22 cellular contexts compared by ENCODE assay signal in the genomic region with DNA sequence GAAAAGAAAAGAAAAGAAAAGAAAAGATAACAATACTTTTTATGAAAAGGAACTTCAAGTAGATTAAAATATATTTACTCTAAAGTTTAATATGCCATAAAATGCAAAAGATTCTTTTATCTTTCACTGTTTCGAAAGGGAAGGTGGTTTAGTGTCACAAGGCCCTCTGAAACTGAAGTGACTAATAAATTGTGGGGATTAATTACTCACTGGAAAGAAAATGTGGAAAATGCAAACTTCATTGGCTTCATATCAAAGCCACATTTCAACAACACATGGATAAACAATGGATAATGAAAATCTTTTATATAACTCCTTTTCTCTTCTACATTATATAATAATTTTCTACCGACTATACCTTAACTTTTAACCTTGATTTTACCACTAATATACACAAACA.
"Had no signal": no experiment of that assay in that cellular context is flagged by ENCODE, and none has a peak within 500 bp of the region (broad histone marks: within the 10 kb centered on the region; RNA-seq: fewer than 3 reads in every experiment).

No MANE protein-coding gene starts in this region.

- H3K4me1 Mint-ChIP-seq: activated B cell treated with CpG ODN at 0.5 μM for 24 hours; activated CD4-positive, alpha-beta T cell treated with anti-CD3 and anti-CD28 coated beads, Interleukin-2, amount 10 ng/mL, durations not matched to agents 24 days and 14 days; activated naive CD4-positive, alpha-beta T cell treated with anti-CD3 and anti-CD28 coated beads, Interleukin-2, amount 50 U/mL, for 24 hours; naive thymus-derived CD4-positive, alpha-beta T cell had no signal

- H3K9me3 Mint-ChIP-seq: activated B cell treated with CpG ODN at 0.5 μM for 24 hours; activated CD4-positive, alpha-beta T cell treated with anti-CD3 and anti-CD28 coated beads, Interleukin-2, amount 10 ng/mL, durations not matched to agents 24 days and 14 days; activated naive CD4-positive, alpha-beta T cell treated with anti-CD3 and anti-CD28 coated beads, Interleukin-2, amount 50 U/mL, for 24 hours had no signal

- DNase-seq: activated B cell treated with CpG ODN at 0.5 μM for 24 hours; activated CD4-positive, alpha-beta T cell treated with anti-CD3 and anti-CD28 coated beads, Interleukin-2, amount 10 ng/mL, durations not matched to agents 24 days and 14 days; activated CD8-positive, alpha-beta memory T cell treated with anti-CD3 and anti-CD28 coated beads, Interleukin-2, amount 50 U/mL, for 4 hours; activated CD8-positive, alpha-beta T cell treated with anti-CD3 and anti-CD28 coated beads, Interleukin-2, amount 10 ng/mL, durations not matched to agents 7 days and 5 days; activated effector memory CD4-positive, alpha-beta T cell treated with anti-CD3 and anti-CD28 coated beads, Interleukin-2, amount 50 U/mL, for 16 hours; activated T-cell treated with anti-CD3 and anti-CD28 coated beads, Interleukin-2, amount 50 U/mL, for 48 hours; adrenal gland; body of pancreas; central memory CD4-positive, alpha-beta T cell; effector CD8-positive, alpha-beta T cell; hippocampal formation; kidney; left lung; naive thymus-derived CD4-positive, alpha-beta T cell; retina; stimulated activated CD4-positive, alpha-beta T cell treated with anti-CD3 and anti-CD28 coated beads, Interleukin-4, amount 100 ng/mL, for 4 hours; stimulated activated CD8-positive, alpha-beta memory T cell treated with anti-CD3 and anti-CD28 coated beads, Interleukin-4, amount 100 ng/mL, for 48 hours; stimulated activated naive CD4-positive, alpha-beta T cell treated with Interleukin-2 at 50 U/mL for 16 hours; substantia nigra; SW 1271; trophoblast cell had no signal

- ATAC-seq: activated CD8-positive, alpha-beta T cell treated with anti-CD3 and anti-CD28 coated beads, Interleukin-2, amount 10 ng/mL, durations not matched to agents 7 days and 5 days; body of pancreas; left lung; naive thymus-derived CD4-positive, alpha-beta T cell had no signal

- H3K27ac Mint-ChIP-seq: activated B cell treated with CpG ODN at 0.5 μM for 24 hours; activated CD4-positive, alpha-beta T cell treated with anti-CD3 and anti-CD28 coated beads, Interleukin-2, amount 10 ng/mL, durations not matched to agents 24 days and 14 days; activated CD8-positive, alpha-beta T cell treated with anti-CD3 and anti-CD28 coated beads, Interleukin-2, amount 10 ng/mL, durations not matched to agents 7 days and 5 days; activated naive CD4-positive, alpha-beta T cell treated with anti-CD3 and anti-CD28 coated beads, Interleukin-2, amount 50 U/mL, for 24 hours; naive thymus-derived CD4-positive, alpha-beta T cell had no signal

- H3K4me3 Mint-ChIP-seq: activated B cell treated with CpG ODN at 0.5 μM for 24 hours; activated CD4-positive, alpha-beta T cell treated with anti-CD3 and anti-CD28 coated beads, Interleukin-2, amount 10 ng/mL, durations not matched to agents 24 days and 14 days; activated CD8-positive, alpha-beta T cell treated with anti-CD3 and anti-CD28 coated beads, Interleukin-2, amount 10 ng/mL, durations not matched to agents 7 days and 5 days; activated naive CD4-positive, alpha-beta T cell treated with anti-CD3 and anti-CD28 coated beads, Interleukin-2, amount 50 U/mL, for 24 hours; naive thymus-derived CD4-positive, alpha-beta T cell had no signal

- H3K36me3 Mint-ChIP-seq: activated naive CD4-positive, alpha-beta T cell treated with anti-CD3 and anti-CD28 coated beads, Interleukin-2, amount 50 U/mL, for 24 hours; naive thymus-derived CD4-positive, alpha-beta T cell had no signal
